ENCODE assay signal across 2 cellular contexts in the genomic region with DNA sequence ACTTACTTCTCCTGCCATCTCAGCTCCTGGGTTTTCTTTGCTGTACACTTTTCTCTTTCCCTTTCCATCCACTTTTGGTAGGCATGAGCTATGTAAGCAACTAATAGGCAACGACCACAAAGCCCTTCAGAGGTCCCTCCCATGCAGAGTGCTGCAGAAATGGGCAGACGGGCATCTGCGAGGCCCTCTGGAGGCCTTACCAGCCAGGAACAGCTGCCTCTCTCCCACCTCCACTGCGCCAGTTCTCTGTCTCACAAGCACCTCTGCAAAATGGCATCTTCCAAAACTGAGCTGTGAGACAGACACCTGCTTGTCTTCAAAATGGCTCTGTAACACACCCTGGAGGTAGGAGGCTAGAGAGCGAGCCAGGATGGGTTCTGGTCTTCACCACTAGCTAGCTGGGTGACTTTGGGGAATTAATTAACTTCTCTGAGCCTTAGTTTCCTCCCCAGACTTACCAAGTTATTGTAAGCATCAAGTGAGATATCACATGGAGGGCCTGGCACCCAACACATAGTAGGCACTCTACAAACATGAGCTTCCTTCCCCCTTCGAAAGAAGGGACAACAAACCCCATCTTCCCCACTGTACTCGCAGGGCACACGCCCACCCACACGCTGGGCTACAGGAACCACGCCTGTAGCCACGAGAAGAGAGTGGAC.
A peak's percentile ranks its signal among the peaks of the same experiment; 100 is the strongest.
TF ChIP-seq lines count a peak whose summit lies in the region.

No MANE protein-coding gene starts in this region.

TF ChIP-seq in HepG2, 621 proteins besides CTCF, POLR2A, EP300 and RAD21 (continues in another document):
- no peak for TF ChIP-seq NR2F6 (IDR thresholded peaks at IDR 0.05)
- no peak for TF ChIP-seq NR2F6 (CRISPR knock-in tag; IDR thresholded peaks at IDR 0.05)
- TF ChIP-seq SOX5 (CRISPR knock-in tag; IDR thresholded peaks at IDR 0.05; ENCODE audit: borderline replicate concordance), result no peak
- no peak for TF ChIP-seq ZNF607 (CRISPR knock-in tag; IDR thresholded peaks at IDR 0.05; ENCODE audit: borderline replicate concordance)
- peak; percentile 36; the same call in 1 of the 2 replicates for TF ChIP-seq ZNF768 (CRISPR knock-in tag; IDR thresholded peaks at IDR 0.05)
- TF ChIP-seq, protein P1, sequence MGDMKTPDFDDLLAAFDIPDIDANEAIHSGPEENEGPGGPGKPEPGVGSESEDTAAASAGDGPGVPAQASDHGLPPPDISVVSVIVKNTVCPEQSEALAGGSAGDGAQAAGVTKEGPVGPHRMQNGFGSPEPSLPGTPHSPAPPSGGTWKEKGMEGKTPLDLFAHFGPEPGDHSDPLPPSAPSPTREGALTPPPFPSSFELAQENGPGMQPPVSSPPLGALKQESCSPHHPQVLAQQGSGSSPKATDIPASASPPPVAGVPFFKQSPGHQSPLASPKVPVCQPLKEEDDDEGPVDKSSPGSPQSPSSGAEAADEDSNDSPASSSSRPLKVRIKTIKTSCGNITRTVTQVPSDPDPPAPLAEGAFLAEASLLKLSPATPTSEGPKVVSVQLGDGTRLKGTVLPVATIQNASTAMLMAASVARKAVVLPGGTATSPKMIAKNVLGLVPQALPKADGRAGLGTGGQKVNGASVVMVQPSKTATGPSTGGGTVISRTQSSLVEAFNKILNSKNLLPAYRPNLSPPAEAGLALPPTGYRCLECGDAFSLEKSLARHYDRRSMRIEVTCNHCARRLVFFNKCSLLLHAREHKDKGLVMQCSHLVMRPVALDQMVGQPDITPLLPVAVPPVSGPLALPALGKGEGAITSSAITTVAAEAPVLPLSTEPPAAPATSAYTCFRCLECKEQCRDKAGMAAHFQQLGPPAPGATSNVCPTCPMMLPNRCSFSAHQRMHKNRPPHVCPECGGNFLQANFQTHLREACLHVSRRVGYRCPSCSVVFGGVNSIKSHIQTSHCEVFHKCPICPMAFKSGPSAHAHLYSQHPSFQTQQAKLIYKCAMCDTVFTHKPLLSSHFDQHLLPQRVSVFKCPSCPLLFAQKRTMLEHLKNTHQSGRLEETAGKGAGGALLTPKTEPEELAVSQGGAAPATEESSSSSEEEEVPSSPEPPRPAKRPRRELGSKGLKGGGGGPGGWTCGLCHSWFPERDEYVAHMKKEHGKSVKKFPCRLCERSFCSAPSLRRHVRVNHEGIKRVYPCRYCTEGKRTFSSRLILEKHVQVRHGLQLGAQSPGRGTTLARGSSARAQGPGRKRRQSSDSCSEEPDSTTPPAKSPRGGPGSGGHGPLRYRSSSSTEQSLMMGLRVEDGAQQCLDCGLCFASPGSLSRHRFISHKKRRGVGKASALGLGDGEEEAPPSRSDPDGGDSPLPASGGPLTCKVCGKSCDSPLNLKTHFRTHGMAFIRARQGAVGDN (CRISPR knock-in tag; IDR thresholded peaks at IDR 0.05), result peak; percentile 51
- no peak for TF ChIP-seq ZNF367 (CRISPR knock-in tag; IDR thresholded peaks at IDR 0.05; ENCODE audit: borderline replicate concordance)
- no peak for TF ChIP-seq ZNF777 (CRISPR knock-in tag; IDR thresholded peaks at IDR 0.05)
- no peak for TF ChIP-seq SP1 (IDR thresholded peaks at IDR 0.05)
- TF ChIP-seq SP1 (CRISPR knock-in tag; IDR thresholded peaks at IDR 0.05), result no peak
- TF ChIP-seq, protein P2, sequence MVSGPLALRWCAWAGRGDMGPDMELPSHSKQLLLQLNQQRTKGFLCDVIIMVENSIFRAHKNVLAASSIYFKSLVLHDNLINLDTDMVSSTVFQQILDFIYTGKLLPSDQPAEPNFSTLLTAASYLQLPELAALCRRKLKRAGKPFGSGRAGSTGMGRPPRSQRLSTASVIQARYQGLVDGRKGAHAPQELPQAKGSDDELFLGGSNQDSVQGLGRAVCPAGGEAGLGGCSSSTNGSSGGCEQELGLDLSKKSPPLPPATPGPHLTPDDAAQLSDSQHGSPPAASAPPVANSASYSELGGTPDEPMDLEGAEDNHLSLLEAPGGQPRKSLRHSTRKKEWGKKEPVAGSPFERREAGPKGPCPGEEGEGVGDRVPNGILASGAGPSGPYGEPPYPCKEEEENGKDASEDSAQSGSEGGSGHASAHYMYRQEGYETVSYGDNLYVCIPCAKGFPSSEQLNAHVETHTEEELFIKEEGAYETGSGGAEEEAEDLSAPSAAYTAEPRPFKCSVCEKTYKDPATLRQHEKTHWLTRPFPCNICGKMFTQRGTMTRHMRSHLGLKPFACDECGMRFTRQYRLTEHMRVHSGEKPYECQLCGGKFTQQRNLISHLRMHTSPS (CRISPR knock-in tag; IDR thresholded peaks at IDR 0.05; ENCODE audit: low read depth), result 0 out of 2 replicates have a peak, but pooled peaks have one; percentile 32
- TF ChIP-seq ZNF317 (CRISPR knock-in tag; IDR thresholded peaks at IDR 0.05), result 0 out of 2 replicates have a peak, but pooled peaks have one; percentile 11
- TF ChIP-seq ZKSCAN1 (IDR thresholded peaks at IDR 0.05; ENCODE audit: low read length), result peak; percentile 70; the same call in 1 of the 2 replicates
- TF ChIP-seq, protein P3, sequence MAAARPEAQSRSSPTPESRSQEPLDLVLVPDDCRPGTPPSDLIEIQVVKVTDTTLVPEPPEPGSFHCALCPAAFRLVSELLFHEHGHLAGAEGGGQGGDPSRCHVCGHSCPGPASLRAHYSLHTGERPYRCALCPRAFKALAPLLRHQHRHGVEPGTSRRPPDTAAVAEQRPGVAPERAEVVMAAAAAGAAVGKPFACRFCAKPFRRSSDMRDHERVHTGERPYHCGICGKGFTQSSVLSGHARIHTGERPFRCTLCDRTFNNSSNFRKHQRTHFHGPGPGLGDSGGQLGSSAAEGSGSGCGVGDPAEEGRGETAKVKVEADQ (CRISPR knock-in tag; IDR thresholded peaks at IDR 0.05; ENCODE audit: borderline replicate concordance), result no peak
- no peak for TF ChIP-seq CCDC6 (CRISPR knock-in tag; IDR thresholded peaks at IDR 0.05)
- no peak for TF ChIP-seq ZFYVE20 (CRISPR knock-in tag; IDR thresholded peaks at IDR 0.05; ENCODE audit: borderline replicate concordance, low read depth)
- TF ChIP-seq ZNF12 (CRISPR knock-in tag; IDR thresholded peaks at IDR 0.05), result peak; percentile 81
- TF ChIP-seq GPN1 (CRISPR knock-in tag; IDR thresholded peaks at IDR 0.05; ENCODE audit: borderline replicate concordance), result no peak
- TF ChIP-seq FLYWCH1 (CRISPR knock-in tag; IDR thresholded peaks at IDR 0.05), result no peak
- TF ChIP-seq STAG1 (CRISPR knock-in tag; IDR thresholded peaks at IDR 0.05), result peak; percentile 17; the same call in 1 of the 2 replicates
- no peak for TF ChIP-seq ZSCAN20 (CRISPR knock-in tag; IDR thresholded peaks at IDR 0.05; ENCODE audit: borderline replicate concordance)
- no peak for TF ChIP-seq ZFP62 (CRISPR knock-in tag; IDR thresholded peaks at IDR 0.05)
- no peak for TF ChIP-seq ZNF484 (CRISPR knock-in tag; IDR thresholded peaks at IDR 0.05; ENCODE audit: borderline replicate concordance, low read depth)
- TF ChIP-seq HOXA7 (CRISPR knock-in tag; IDR thresholded peaks at IDR 0.05), result no peak
- no peak for TF ChIP-seq ZFP82 (CRISPR knock-in tag; IDR thresholded peaks at IDR 0.05; ENCODE audit: borderline replicate concordance)

TF ChIP-seq in K562, 482 proteins besides CTCF, POLR2A, EP300 and RAD21:
- TF ChIP-seq, protein P4, sequence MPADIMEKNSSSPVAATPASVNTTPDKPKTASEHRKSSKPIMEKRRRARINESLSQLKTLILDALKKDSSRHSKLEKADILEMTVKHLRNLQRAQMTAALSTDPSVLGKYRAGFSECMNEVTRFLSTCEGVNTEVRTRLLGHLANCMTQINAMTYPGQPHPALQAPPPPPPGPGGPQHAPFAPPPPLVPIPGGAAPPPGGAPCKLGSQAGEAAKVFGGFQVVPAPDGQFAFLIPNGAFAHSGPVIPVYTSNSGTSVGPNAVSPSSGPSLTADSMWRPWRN (IDR thresholded peaks at IDR 0.05; ENCODE audit: low read depth), result no peak
- 0 out of 2 replicates have a peak, but pooled peaks have one; percentile 55 for TF ChIP-seq ZKSCAN1 (IDR thresholded peaks at IDR 0.05; ENCODE audit: low read depth, low read length)
TF ChIP-seq in K562: peak in this region for 1.
